In genomic region chr3:184135149-184135910, GRCh38 we compare ENCODE assay signal across 8 cellular contexts. TPM values are rescaled to one million over a fixed set of nuclear protein-coding genes. Genes with fewer than 3 reads are reported as not detected.
DNase-seq lines count a peak whose midpoint lies in the region; ATAC-seq lines count a peak whose summit lies in the region.

TSS of gene EIF2B5 (plus strand) at chr3:184135358. CDS start at chr3:184135386, 28 bp downstream.

- no peaks in the 10 kb centered on the region for H3K27me3 ChIP-seq in naive thymus-derived CD4-positive, alpha-beta T cell (ENCODE audit: control insufficient read depth in 2 of 2, insufficient read depth in 2 of 2, low read length in 2 of 2)

- peaks cover 9% of the 10 kb centered on the region for H3K36me3 Mint-ChIP-seq in activated T-helper 1 cell treated with anti-CD3 and anti-CD28 coated beads, Interleukin-12 subunit alpha, Interleukin-12 subunit beta, Interleukin-2, Interleukin-4 antibody, amounts not matched to agents 30 ng/mL and 10 ng/mL and 1 ng/mL, durations not matched to agents 14 hours and 24 hours and 36 hours (ENCODE audit: low read depth)
- peaks cover 0 to 8% (median 5%) of the 10 kb centered on the region in 5 donors for H3K36me3 Mint-ChIP-seq in naive thymus-derived CD4-positive, alpha-beta T cell

- no peaks in the 10 kb centered on the region for H3K9me3 ChIP-seq in naive thymus-derived CD4-positive, alpha-beta T cell (ENCODE audit: control insufficient read depth in 2 of 3, low read length in 3 of 3)

- peaks cover 4 to 10% of the 10 kb centered on the region in 2 donors for H3K4me1 ChIP-seq in naive thymus-derived CD4-positive, alpha-beta T cell (ENCODE audit: control insufficient read depth in 2 of 2, insufficient read depth in 2 of 2, low read length in 2 of 2)

- intact Hi-C loops in activated T-helper 1 cell treated with anti-CD3 and anti-CD28 coated beads, Interleukin-12 subunit alpha, Interleukin-12 subunit beta, Interleukin-2, Interleukin-4 antibody, amounts not matched to agents 30 ng/mL and 10 ng/mL and 1 ng/mL, durations not matched to agents 14 hours and 24 hours and 36 hours (cut with micrococcal nuclease), result loop anchor here (1.0 to 10.0 kb wide), 11 partner anchors 20 to 498 kb away; partner anchors contain the start of genes ABCC5, ABCF3, AP2M1 and DVL3
- intact Hi-C loops in naive thymus-derived CD4-positive, alpha-beta T cell (cut with micrococcal nuclease), result loop anchor here (1.0 to 10.0 kb wide), 18 partner anchors 10 to 1036 kb away; partner anchors contain the start of genes ABCC5 (in 2 of the 2), ABCF3 (in 2 of the 2), AP2M1 (in 2 of the 2) and DVL3 (in 2 of the 2)

- CTCF ChIA-PET in naive thymus-derived CD4-positive, alpha-beta T cell (lab: Charles Lee), result interaction anchor here (0.7 to 2.0 kb wide), 3 partner anchors 38 to 667 kb away, joined by 4 to 5 read pairs (median 4); partner anchors contain the start of gene ABCC5

- H3K27ac Mint-ChIP-seq in activated T-helper 1 cell treated with anti-CD3 and anti-CD28 coated beads, Interleukin-12 subunit alpha, Interleukin-12 subunit beta, Interleukin-2, Interleukin-4 antibody, amounts not matched to agents 30 ng/mL and 10 ng/mL and 1 ng/mL, durations not matched to agents 14 hours and 24 hours and 36 hours, result peak within 1 kb of the TSS; percentile 85
- peak within 1 kb of the TSS; percentile 92 to 98 (median 97) for H3K27ac Mint-ChIP-seq in naive thymus-derived CD4-positive, alpha-beta T cell

- peak within 1 kb of the TSS; percentile 83 for H3K4me3 ChIP-seq in naive thymus-derived CD4-positive, alpha-beta T cell (ENCODE audit: low read length)

- DNase-seq in Daoy (ENCODE audit: low read depth), result peak; percentile 96
- peak; percentile 96 for DNase-seq in Kasumi-1 (lab: John Stamatoyannopoulos, UW)
- peak; percentile 94 for DNase-seq in RKO (ENCODE audit: low spot score)
- DNase-seq in activated T-helper 1 cell treated with anti-CD3 and anti-CD28 coated beads, Interleukin-12 subunit alpha, Interleukin-12 subunit beta, Interleukin-2, Interleukin-4 antibody, amounts not matched to agents 30 ng/mL and 10 ng/mL and 1 ng/mL, durations not matched to agents 14 hours and 24 hours and 36 hours (ENCODE audit: low spot score), result peak; percentile 83
- peak; percentile 93 for DNase-seq in fibroblast of gingiva (ENCODE audit: low read depth)
- peak; percentile 63 to 87 (median 84) for DNase-seq in naive thymus-derived CD4-positive, alpha-beta T cell
- peak; percentile 87 for DNase-seq in stimulated activated naive CD4-positive, alpha-beta T cell treated with Interleukin-2 at 50 U/mL for 16 hours (lab: John Stamatoyannopoulos, UW)

- POLR2A ChIA-PET in naive thymus-derived CD4-positive, alpha-beta T cell (lab: Charles Lee), result interaction anchor here (0.6 to 2.2 kb wide), 13 partner anchors 9 to 227 kb away, joined by 3 to 12 read pairs (median 3); partner anchors contain the start of genes ABCC5, CLCN2, DVL3 and EEF1AKMT4

- peaks cover 31% of the 10 kb centered on the region for H3K4me1 Mint-ChIP-seq in activated T-helper 1 cell treated with anti-CD3 and anti-CD28 coated beads, Interleukin-12 subunit alpha, Interleukin-12 subunit beta, Interleukin-2, Interleukin-4 antibody, amounts not matched to agents 30 ng/mL and 10 ng/mL and 1 ng/mL, durations not matched to agents 14 hours and 24 hours and 36 hours (ENCODE audit: low read depth)
- H3K4me1 Mint-ChIP-seq in naive thymus-derived CD4-positive, alpha-beta T cell, result peaks cover 29 to 40% (median 38%) of the 10 kb centered on the region in 7 donors

- H3K27ac ChIP-seq in naive thymus-derived CD4-positive, alpha-beta T cell (ENCODE audit: low read depth, low read length), result peak within 1 kb of the TSS; percentile 86

- peak within 1 kb of the TSS; percentile 92 for H3K4me3 Mint-ChIP-seq in activated T-helper 1 cell treated with anti-CD3 and anti-CD28 coated beads, Interleukin-12 subunit alpha, Interleukin-12 subunit beta, Interleukin-2, Interleukin-4 antibody, amounts not matched to agents 30 ng/mL and 10 ng/mL and 1 ng/mL, durations not matched to agents 14 hours and 24 hours and 36 hours
- H3K4me3 Mint-ChIP-seq in naive thymus-derived CD4-positive, alpha-beta T cell, result peak within 1 kb of the TSS; percentile 96 to 100 (median 98)

- H3K9me3 Mint-ChIP-seq in activated T-helper 1 cell treated with anti-CD3 and anti-CD28 coated beads, Interleukin-12 subunit alpha, Interleukin-12 subunit beta, Interleukin-2, Interleukin-4 antibody, amounts not matched to agents 30 ng/mL and 10 ng/mL and 1 ng/mL, durations not matched to agents 14 hours and 24 hours and 36 hours, result no peaks in the 10 kb centered on the region
- no peaks in the 10 kb centered on the region for H3K9me3 Mint-ChIP-seq in naive thymus-derived CD4-positive, alpha-beta T cell

- peak; percentile 86 for ATAC-seq in GM21825 (IDR thresholded peaks at IDR 0.05; ENCODE audit: unreplicated experiment)
- ATAC-seq in naive thymus-derived CD4-positive, alpha-beta T cell, result peak; percentile 96

- peaks cover 0 to 23% (median 0%) of the 10 kb centered on the region in 3 experiments for H3K36me3 ChIP-seq in naive thymus-derived CD4-positive, alpha-beta T cell (ENCODE audit: control insufficient read depth in 2 of 3, insufficient read depth in 3 of 3, low read length in 3 of 3)

- no peaks in the 10 kb centered on the region for H3K27me3 Mint-ChIP-seq in activated T-helper 1 cell treated with anti-CD3 and anti-CD28 coated beads, Interleukin-12 subunit alpha, Interleukin-12 subunit beta, Interleukin-2, Interleukin-4 antibody, amounts not matched to agents 30 ng/mL and 10 ng/mL and 1 ng/mL, durations not matched to agents 14 hours and 24 hours and 36 hours (ENCODE audit: insufficient read depth)
- H3K27me3 Mint-ChIP-seq in naive thymus-derived CD4-positive, alpha-beta T cell, result peaks cover 0 to 10% (median 0%) of the 10 kb centered on the region in 5 donors

RNA-seq across cellular contexts. Expression of gene EIF2B5, which starts in this region (rescaled TPM):
- total RNA-seq in Daoy (2014; rRNA removed; shearing (Covaris generic)), result 53.5 and 57.9 TPM in 2 replicates
- total RNA-seq in activated T-helper 1 cell treated with anti-CD3 and anti-CD28 coated beads, Interleukin-12 subunit alpha, Interleukin-12 subunit beta, Interleukin-2, Interleukin-4 antibody, amounts not matched to agents 30 ng/mL and 10 ng/mL and 1 ng/mL, durations not matched to agents 14 hours and 24 hours and 36 hours, result 75.6 and 75.9 TPM in 2 replicates
- 10 to 100 TPM; 47.2 to 87.2 (median 67.7) TPM for total RNA-seq in naive thymus-derived CD4-positive, alpha-beta T cell
- polyA plus RNA-seq in naive thymus-derived CD4-positive, alpha-beta T cell, result 10 to 100 TPM; 59.7 to 74.8 TPM

Comparison
In these comparisons a context has a peak if more than half of its experiments do, and no peak if none do; other contexts are left out.
1. Peak in every context shown above with its lines: DNase-seq, ATAC-seq, H3K4me3 ChIP-seq and H3K27ac ChIP-seq.